In the genomic region with DNA sequence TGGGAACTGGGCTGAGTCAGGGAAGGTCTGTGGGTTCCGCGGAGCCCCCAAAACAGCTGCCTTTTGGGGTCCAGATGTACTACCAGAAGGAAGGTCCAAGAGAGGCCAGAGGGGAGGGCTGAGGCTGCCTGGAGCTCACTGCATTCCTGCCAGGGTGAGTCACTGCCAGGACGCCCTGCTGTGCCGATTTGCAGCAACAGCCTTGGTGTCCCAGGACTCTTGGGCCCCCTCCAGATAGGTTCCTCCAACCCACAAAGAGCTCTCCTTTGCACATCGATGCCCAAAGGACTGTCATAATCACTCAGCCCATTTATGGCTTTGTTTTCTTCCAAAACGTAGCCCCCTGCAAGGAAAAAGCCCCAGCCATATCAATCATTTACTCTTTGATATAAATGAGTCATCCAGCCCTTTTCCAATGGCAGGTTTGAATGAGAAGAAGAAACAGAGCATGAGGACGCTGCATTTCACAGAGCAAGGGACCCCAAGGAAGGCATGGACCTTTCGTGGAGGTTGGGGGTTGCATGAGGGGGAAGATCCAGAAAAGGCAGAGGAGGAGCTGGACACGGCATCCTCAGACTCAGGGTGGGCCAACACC, we compare ENCODE assay signal across 11 cellular contexts. TPM values are rescaled to one million over a fixed set of nuclear protein-coding genes. Genes with fewer than 3 reads are reported as not detected.
A peak's percentile ranks its signal among the peaks of the same experiment; 100 is the strongest.
DNase-seq lines count a peak whose midpoint lies in the region.
"Had no signal": no experiment of that assay in that cellular context is flagged by ENCODE, and none has a peak within 500 bp of the region (broad histone marks: within the 10 kb centered on the region; RNA-seq: fewer than 3 reads in every experiment).

No MANE protein-coding gene starts in this region.

- no peaks in the 10 kb centered on the region for H3K79me2 ChIP-seq in trophoblast cell (ENCODE audit: control insufficient read depth, insufficient read depth, low read length, poor library complexity)

- no peak overlapping the region for H4K12ac ChIP-seq in trophoblast cell (ENCODE audit: low read depth, low read length)

- peak; percentile 60 for DNase-seq in GM04504 (ENCODE audit: low read depth)
- DNase-seq in SJCRH30 = peak; percentile 75 to 78
- peak; percentile 49 for DNase-seq in fibroblast of the conjunctiva (ENCODE audit: low read depth)
- DNase-seq in trophoblast cell = peak; percentile 4 to 31
- no peak for DNase-seq in NCI-H345 (lab: John Stamatoyannopoulos, UW)
- no peak for DNase-seq in activated T-helper 2 cell treated with anti-CD3 and anti-CD28 coated beads, Interferon-gamma antibody, Interleukin-2, Interleukin-4, amounts not matched to agents 10 μg/mL and 5 μg/mL and 100 μg/mL, durations not matched to agents 14 hours and 24 hours and 36 hours (ENCODE audit: low spot score)
- no peak for DNase-seq in NCI-H69 (lab: John Stamatoyannopoulos, UW)
- DNase-seq in NCI-H748 treated with DMSO at 0.1 percent for 48 hours (lab: John Stamatoyannopoulos, UW) = no peak
- DNase-seq: activated naive CD8-positive, alpha-beta T cell treated with anti-CD3 and anti-CD28 coated beads, Interleukin-2, amount 50 U/mL, for 24 hours; stimulated activated naive CD4-positive, alpha-beta T cell treated with Interleukin-2 at 50 U/mL for 16 hours had no signal

- H3K36me3 ChIP-seq in SJCRH30 (no peaks in the 10 kb centered on the region), trophoblast cell (ENCODE audit: control insufficient read depth in 1 of 2, insufficient read depth in 2 of 2, low read length in 2 of 2) (no peaks in the 10 kb centered on the region)

- H3K79me1 ChIP-seq in trophoblast cell (ENCODE audit: low read length) = no peaks in the 10 kb centered on the region

- no peaks in the 10 kb centered on the region for H3K9me3 Mint-ChIP-seq in activated T-helper 2 cell treated with anti-CD3 and anti-CD28 coated beads, Interferon-gamma antibody, Interleukin-2, Interleukin-4, amounts not matched to agents 10 μg/mL and 5 μg/mL and 100 μg/mL, durations not matched to agents 14 hours and 24 hours and 36 hours
- H3K9me3 Mint-ChIP-seq: activated naive CD8-positive, alpha-beta T cell treated with anti-CD3 and anti-CD28 coated beads, Interleukin-2, amount 50 U/mL, for 24 hours had no signal

- H2BK120ac ChIP-seq in trophoblast cell (ENCODE audit: insufficient read depth, low read length, poor library complexity) = no peak overlapping the region

- no peak overlapping the region for H4K8ac ChIP-seq in trophoblast cell (ENCODE audit: low read depth, low read length)

- no peak overlapping the region for H3K23ac ChIP-seq in trophoblast cell (ENCODE audit: low read length)

- H4K91ac ChIP-seq in trophoblast cell (ENCODE audit: low read depth, low read length) = no peak overlapping the region

- H2BK5ac ChIP-seq in trophoblast cell (ENCODE audit: low read depth, low read length, poor library complexity) = no peak overlapping the region

- H2AFZ ChIP-seq in trophoblast cell (ENCODE audit: insufficient read depth, low read length, poor library complexity) = no peak overlapping the region

- no peaks in the 10 kb centered on the region for H3K4me1 Mint-ChIP-seq in activated T-helper 2 cell treated with anti-CD3 and anti-CD28 coated beads, Interferon-gamma antibody, Interleukin-2, Interleukin-4, amounts not matched to agents 10 μg/mL and 5 μg/mL and 100 μg/mL, durations not matched to agents 14 hours and 24 hours and 36 hours (ENCODE audit: low read depth)
- H3K4me1 Mint-ChIP-seq: activated naive CD8-positive, alpha-beta T cell treated with anti-CD3 and anti-CD28 coated beads, Interleukin-2, amount 50 U/mL, for 24 hours had no signal

- no peak overlapping the region for H3K18ac ChIP-seq in trophoblast cell (ENCODE audit: low read length)

- intact Hi-C loops in activated T-helper 2 cell treated with anti-CD3 and anti-CD28 coated beads, Interferon-gamma antibody, Interleukin-2, Interleukin-4, amounts not matched to agents 10 μg/mL and 5 μg/mL and 100 μg/mL, durations not matched to agents 14 hours and 24 hours and 36 hours (cut with micrococcal nuclease) = no loop called here

- H3K4me3 Mint-ChIP-seq in activated T-helper 2 cell treated with anti-CD3 and anti-CD28 coated beads, Interferon-gamma antibody, Interleukin-2, Interleukin-4, amounts not matched to agents 10 μg/mL and 5 μg/mL and 100 μg/mL, durations not matched to agents 14 hours and 24 hours and 36 hours (ENCODE audit: low read depth) = no peak overlapping the region
- H3K4me3 Mint-ChIP-seq: activated naive CD8-positive, alpha-beta T cell treated with anti-CD3 and anti-CD28 coated beads, Interleukin-2, amount 50 U/mL, for 24 hours had no signal

- no peaks in the 10 kb centered on the region for H3K9me3 ChIP-seq in SJCRH30 (replicated peaks)
- peaks cover 4% of the 10 kb centered on the region for H3K9me3 ChIP-seq in trophoblast cell (ENCODE audit: insufficient read depth, low read depth, low read length)

- WGBS in trophoblast cell (ENCODE audit: extremely low coverage, insufficient coverage, insufficient read length) = no CpG with 5 or more reads among the region's 9 CpGs

- H3K9ac ChIP-seq in trophoblast cell (ENCODE audit: low read length) = no peak overlapping the region

- no peak overlapping the region for H2BK12ac ChIP-seq in trophoblast cell (ENCODE audit: low read length)

- no peak overlapping the region for H3K14ac ChIP-seq in trophoblast cell (ENCODE audit: low read length)

- H3K27me3 ChIP-seq in SJCRH30 (no peaks in the 10 kb centered on the region), trophoblast cell (ENCODE audit: insufficient read depth, low read length) (no peaks in the 10 kb centered on the region)

- H3K4me1 ChIP-seq in SJCRH30 = peaks cover 21% of the 10 kb centered on the region
- H3K4me1 ChIP-seq in trophoblast cell (ENCODE audit: control insufficient read depth in 1 of 2, insufficient read depth in 2 of 2, low read length in 2 of 2) = peaks cover 0 to 4% of the 10 kb centered on the region in 2 experiments

- H3K4ac ChIP-seq in trophoblast cell (ENCODE audit: low read depth, low read length) = no peak overlapping the region

- H3K4me2 ChIP-seq in trophoblast cell (ENCODE audit: low read length) = no peak overlapping the region

- no peak overlapping the region for H2AK5ac ChIP-seq in trophoblast cell (ENCODE audit: low read length)

- no peaks in the 10 kb centered on the region for H3K36me3 Mint-ChIP-seq in activated T-helper 2 cell treated with anti-CD3 and anti-CD28 coated beads, Interferon-gamma antibody, Interleukin-2, Interleukin-4, amounts not matched to agents 10 μg/mL and 5 μg/mL and 100 μg/mL, durations not matched to agents 14 hours and 24 hours and 36 hours (ENCODE audit: low read depth)

- H3K27ac ChIP-seq in SJCRH30 = peak overlapping the region; percentile 59
- H3K27ac ChIP-seq in trophoblast cell (ENCODE audit: low read depth, low read length) = no peak overlapping the region
- H3K27ac ChIP-seq: SK-N-MC had no signal

- no peak overlapping the region for H3K27ac Mint-ChIP-seq in activated T-helper 2 cell treated with anti-CD3 and anti-CD28 coated beads, Interferon-gamma antibody, Interleukin-2, Interleukin-4, amounts not matched to agents 10 μg/mL and 5 μg/mL and 100 μg/mL, durations not matched to agents 14 hours and 24 hours and 36 hours
- H3K27ac Mint-ChIP-seq: activated naive CD8-positive, alpha-beta T cell treated with anti-CD3 and anti-CD28 coated beads, Interleukin-2, amount 50 U/mL, for 24 hours had no signal

- peaks cover 1% of the 10 kb centered on the region for H3K27me3 Mint-ChIP-seq in activated T-helper 2 cell treated with anti-CD3 and anti-CD28 coated beads, Interferon-gamma antibody, Interleukin-2, Interleukin-4, amounts not matched to agents 10 μg/mL and 5 μg/mL and 100 μg/mL, durations not matched to agents 14 hours and 24 hours and 36 hours (ENCODE audit: low read depth)

- no peak overlapping the region for H3K4me3 ChIP-seq in SJCRH30
- H3K4me3 ChIP-seq in trophoblast cell (ENCODE audit: low read depth, low read length) = no peak overlapping the region
- H3K4me3 ChIP-seq: SK-N-MC had no signal

RNA-seq across cellular contexts. Expression of a gene that starts 32.2 kb away (rescaled TPM):
- total RNA-seq in SJCRH30 (2014; rRNA removed; shearing (Covaris generic)) = 0.20 and 0.26 TPM in 2 replicates
- polyA plus RNA-seq in trophoblast cell (2013) = 0.03 and 0.04 TPM in 2 replicates
- not detected in 2 replicates for total RNA-seq in activated T-helper 2 cell treated with anti-CD3 and anti-CD28 coated beads, Interferon-gamma antibody, Interleukin-2, Interleukin-4, amounts not matched to agents 10 μg/mL and 5 μg/mL and 100 μg/mL, durations not matched to agents 14 hours and 24 hours and 36 hours

Comparison
In these comparisons a context has a peak if more than half of its experiments do, and no peak if none do; other contexts are left out.
1. DNase-seq: peak in GM04504 (single experiment), SJCRH30 (2 of 2), fibroblast of the conjunctiva (single experiment) and trophoblast cell (2 of 2); none in NCI-H345 (single experiment), activated T-helper 2 cell treated with anti-CD3 and anti-CD28 coated beads, Interferon-gamma antibody, Interleukin-2, Interleukin-4, amounts not matched to agents 10 μg/mL and 5 μg/mL and 100 μg/mL, durations not matched to agents 14 hours and 24 hours and 36 hours (single experiment), NCI-H69 (single experiment) and NCI-H748 treated with DMSO at 0.1 percent for 48 hours (single experiment).